24 cellular contexts compared by ENCODE assay signal in the genomic region with DNA sequence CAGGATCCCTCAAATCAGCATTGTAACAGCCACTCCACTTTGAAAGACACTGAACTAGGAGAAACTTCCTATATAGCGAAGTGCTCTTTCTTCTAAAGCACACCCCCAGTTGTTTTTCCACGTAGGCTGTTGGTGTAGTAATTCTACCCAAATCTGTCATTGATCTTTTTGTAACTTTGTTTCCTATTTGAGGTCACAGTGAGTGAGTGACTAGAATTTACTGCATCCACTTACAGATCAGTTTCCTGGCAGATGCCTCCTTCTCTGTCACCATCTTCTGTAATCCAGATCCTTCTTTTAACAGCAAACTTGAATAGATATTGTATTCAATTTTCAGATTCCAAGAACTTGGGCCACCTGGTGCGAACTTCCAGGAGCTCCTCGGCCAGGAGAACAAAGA. TPM values are rescaled to one million over a fixed set of nuclear protein-coding genes. Genes with fewer than 3 reads are reported as not detected.
"Had no signal": no experiment of that assay in that cellular context is flagged by ENCODE, and none has a peak within 500 bp of the region (broad histone marks: within the 10 kb centered on the region; RNA-seq: fewer than 3 reads in every experiment).

No MANE protein-coding gene starts in this region.

- H3K4me3 Mint-ChIP-seq: endodermal cell, naive B cell had no signal

- H3K36me3 Mint-ChIP-seq: naive B cell had no signal

- ATAC-seq: left cardiac atrium, left ventricle myocardium superior had no signal

- H3K9me3 Mint-ChIP-seq: endodermal cell, naive B cell had no signal

- H3K27ac Mint-ChIP-seq: endodermal cell, naive B cell had no signal

- H3K4me1 Mint-ChIP-seq: naive B cell had no signal

- DNase-seq: effector CD4-positive, alpha-beta T cell; endodermal cell; foreskin melanocyte; head of caudate nucleus; kidney; left cardiac atrium; left ventricle myocardium superior; mesenchymal stem cell; naive B cell; posterior cingulate gyrus; sigmoid colon; stimulated activated CD4-positive, alpha-beta T cell treated with anti-CD3 and anti-CD28 coated beads, Interleukin-2, amount 100 ng/mL, for 24 hours; stimulated activated CD4-positive, alpha-beta T cell treated with anti-CD3 and anti-CD28 coated beads, Interleukin-4, amount 100 ng/mL, for 4 hours; stimulated activated naive CD4-positive, alpha-beta T cell; tibial artery; upper lobe of left lung; uterus had no signal

RNA-seq across cellular contexts. Expression of gene ZAR1L, which starts 15.3 kb away (rescaled TPM):
- total RNA-seq: dermis microvascular lymphatic vessel endothelial cell, hepatocyte, kidney, left cardiac atrium, left ventricle myocardium superior, lung, osteocyte, pulmonary artery endothelial cell, right atrium auricular region, sigmoid colon, temporal lobe, upper lobe of left lung, uterus had no signal
